1 cellular context compared by ENCODE assay signal in the genomic region with DNA sequence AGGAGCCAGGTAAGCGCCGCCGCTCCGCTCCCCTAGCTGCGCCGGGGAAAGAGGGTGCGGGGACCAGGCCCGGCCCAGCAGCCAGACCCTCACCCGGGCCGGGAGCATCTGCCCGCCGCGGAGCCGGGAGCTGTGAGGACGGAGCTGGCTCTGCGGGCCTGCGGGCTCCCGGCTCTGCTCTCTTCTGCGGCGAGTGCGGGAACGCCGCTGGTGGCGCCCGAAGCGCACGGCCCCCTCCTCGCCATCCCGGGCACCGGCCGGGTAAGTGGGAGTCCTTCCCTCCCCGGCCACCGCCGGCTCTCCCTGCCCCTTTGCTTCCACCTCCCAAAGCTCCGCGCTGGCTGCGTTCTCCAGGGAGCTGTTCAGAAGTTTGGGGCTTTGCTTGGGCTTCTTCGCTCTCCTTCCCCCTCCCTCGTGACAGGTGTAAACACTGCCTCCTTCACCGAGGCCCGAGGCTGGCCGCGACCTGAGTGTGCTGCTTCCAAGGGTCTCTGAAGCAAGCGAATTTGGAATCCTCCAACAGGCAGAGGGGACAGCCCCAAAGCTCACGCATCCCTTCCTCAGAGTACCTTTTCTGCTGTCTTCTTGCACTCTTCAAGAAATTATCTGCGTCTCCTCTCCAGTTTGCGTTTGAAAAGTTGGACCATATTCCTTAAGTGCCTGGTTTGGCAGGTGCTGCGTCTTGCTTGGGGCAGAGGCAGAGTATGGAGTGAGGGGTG.
A peak's percentile ranks its signal among the peaks of the same experiment; 100 is the strongest.
TF ChIP-seq lines count a peak whose summit lies in the region.

No MANE protein-coding gene starts in this region.

TF ChIP-seq in H1, 55 proteins besides CTCF, POLR2A, EP300 and RAD21 (continued from another document):
- no peak for TF ChIP-seq TCF12 (IDR thresholded peaks at IDR 0.05; ENCODE audit: low read depth, low read length)
- no peak for TF ChIP-seq POU5F1 (IDR thresholded peaks at IDR 0.05; ENCODE audit: low read depth, low read length)
- TF ChIP-seq EGR1 (IDR thresholded peaks at IDR 0.05; ENCODE audit: borderline replicate concordance, low read depth, low read length): no peak
- TF ChIP-seq, protein P1, sequence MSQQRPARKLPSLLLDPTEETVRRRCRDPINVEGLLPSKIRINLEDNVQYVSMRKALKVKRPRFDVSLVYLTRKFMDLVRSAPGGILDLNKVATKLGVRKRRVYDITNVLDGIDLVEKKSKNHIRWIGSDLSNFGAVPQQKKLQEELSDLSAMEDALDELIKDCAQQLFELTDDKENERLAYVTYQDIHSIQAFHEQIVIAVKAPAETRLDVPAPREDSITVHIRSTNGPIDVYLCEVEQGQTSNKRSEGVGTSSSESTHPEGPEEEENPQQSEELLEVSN (IDR thresholded peaks at IDR 0.05): no peak
- no peak for TF ChIP-seq GTF2F1 (IDR thresholded peaks at IDR 0.05; ENCODE audit: borderline replicate concordance, low read depth, low read length)
- no peak for TF ChIP-seq FOSL1 (IDR thresholded peaks at IDR 0.05; ENCODE audit: insufficient read depth, low read depth, low read length)
- no peak for TF ChIP-seq JUND (IDR thresholded peaks at IDR 0.05; ENCODE audit: low read length)
- TF ChIP-seq KDM5A (IDR thresholded peaks at IDR 0.05; ENCODE audit: low read length): no peak
- TF ChIP-seq SAP30 (IDR thresholded peaks at IDR 0.05; ENCODE audit: insufficient read depth, insufficient replicate concordance, low read length): peak; percentile 52
- no peak for TF ChIP-seq CTBP2 (IDR thresholded peaks at IDR 0.05; ENCODE audit: borderline replicate concordance, insufficient read depth, insufficient read length, low read length)
- TF ChIP-seq ASH2L (IDR thresholded peaks at IDR 0.05; ENCODE audit: low read length): peak; percentile 92
- no peak for TF ChIP-seq BRCA1 (IDR thresholded peaks at IDR 0.05; ENCODE audit: low read depth, low read length)
- TF ChIP-seq SP1 (IDR thresholded peaks at IDR 0.05; ENCODE audit: low read depth, low read length): no peak
- TF ChIP-seq NANOG (IDR thresholded peaks at IDR 0.05; ENCODE audit: insufficient read depth, low read depth, low read length, poor library complexity, severe bottlenecking): no peak
- TF ChIP-seq TBP (IDR thresholded peaks at IDR 0.05; ENCODE audit: low read depth, low read length): no peak
- TF ChIP-seq, protein P2, sequence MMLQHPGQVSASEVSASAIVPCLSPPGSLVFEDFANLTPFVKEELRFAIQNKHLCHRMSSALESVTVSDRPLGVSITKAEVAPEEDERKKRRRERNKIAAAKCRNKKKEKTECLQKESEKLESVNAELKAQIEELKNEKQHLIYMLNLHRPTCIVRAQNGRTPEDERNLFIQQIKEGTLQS (IDR thresholded peaks at IDR 0.05; ENCODE audit: insufficient read depth, low read depth, low read length): no peak
- TF ChIP-seq CEBPB (IDR thresholded peaks at IDR 0.05; ENCODE audit: low read depth, low read length): no peak
- no peak for TF ChIP-seq SIRT6 (IDR thresholded peaks at IDR 0.05; ENCODE audit: low read length)
- no peak for TF ChIP-seq CREB1 (IDR thresholded peaks at IDR 0.05)
- no peak for TF ChIP-seq SRF (IDR thresholded peaks at IDR 0.05; ENCODE audit: low read depth, low read length)
- TF ChIP-seq YY1 (IDR thresholded peaks at IDR 0.05; ENCODE audit: low read depth, low read length): no peak
- no peak for TF ChIP-seq CBX5 (IDR thresholded peaks at IDR 0.05; ENCODE audit: low read depth, low read length)
- TF ChIP-seq SP4 (IDR thresholded peaks at IDR 0.05; ENCODE audit: low read length): no peak
- no peak for TF ChIP-seq RFX5 (IDR thresholded peaks at IDR 0.05; ENCODE audit: borderline replicate concordance, low read depth, low read length)
- TF ChIP-seq MAFK (IDR thresholded peaks at IDR 0.05; ENCODE audit: low read depth, low read length): no peak
- TF ChIP-seq TAF7 (optimal IDR thresholded peaks at IDR 0.05; ENCODE audit: borderline replicate concordance, low read depth, low read length): no peak
- TF ChIP-seq, protein P3, sequence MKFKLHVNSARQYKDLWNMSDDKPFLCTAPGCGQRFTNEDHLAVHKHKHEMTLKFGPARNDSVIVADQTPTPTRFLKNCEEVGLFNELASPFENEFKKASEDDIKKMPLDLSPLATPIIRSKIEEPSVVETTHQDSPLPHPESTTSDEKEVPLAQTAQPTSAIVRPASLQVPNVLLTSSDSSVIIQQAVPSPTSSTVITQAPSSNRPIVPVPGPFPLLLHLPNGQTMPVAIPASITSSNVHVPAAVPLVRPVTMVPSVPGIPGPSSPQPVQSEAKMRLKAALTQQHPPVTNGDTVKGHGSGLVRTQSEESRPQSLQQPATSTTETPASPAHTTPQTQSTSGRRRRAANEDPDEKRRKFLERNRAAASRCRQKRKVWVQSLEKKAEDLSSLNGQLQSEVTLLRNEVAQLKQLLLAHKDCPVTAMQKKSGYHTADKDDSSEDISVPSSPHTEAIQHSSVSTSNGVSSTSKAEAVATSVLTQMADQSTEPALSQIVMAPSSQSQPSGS (IDR thresholded peaks at IDR 0.05; ENCODE audit: low read length): no peak
- TF ChIP-seq EZH2 (IDR thresholded peaks at IDR 0.05; ENCODE audit: low read depth, low read length, severe bottlenecking): no peak
- no peak for TF ChIP-seq NRF1 (IDR thresholded peaks at IDR 0.05; ENCODE audit: low read depth, low read length)
- no peak for TF ChIP-seq MAX (IDR thresholded peaks at IDR 0.05)
- TF ChIP-seq SUZ12 (IDR thresholded peaks at IDR 0.05; ENCODE audit: low read length): no peak
- TF ChIP-seq CHD2 (IDR thresholded peaks at IDR 0.05; ENCODE audit: low read length): no peak
- TF ChIP-seq POLR2AphosphoS5 (IDR thresholded peaks at IDR 0.05; ENCODE audit: low read depth, low read length): no peak
- TF ChIP-seq ZNF274 (IDR thresholded peaks at IDR 0.05; ENCODE audit: borderline replicate concordance, extremely low read depth, low read length): no peak
- no peak for TF ChIP-seq JUN (IDR thresholded peaks at IDR 0.05; ENCODE audit: low read depth, low read length)
- TF ChIP-seq PHF8 (conservative IDR thresholded peaks at IDR 0.05; ENCODE audit: low read depth, low read length): no peak
- no peak for TF ChIP-seq RNF2 (IDR thresholded peaks at IDR 0.05; ENCODE audit: borderline replicate concordance, low read depth, low read length, missing control alignments, poor library complexity, severe bottlenecking)
- TF ChIP-seq CHD1 (IDR thresholded peaks at IDR 0.05; ENCODE audit: low read depth, low read length): no peak
- no peak for TF ChIP-seq GABPA (IDR thresholded peaks at IDR 0.05; ENCODE audit: borderline replicate concordance, insufficient read depth, low read length)
- peak; percentile 87 for TF ChIP-seq KDM4A (IDR thresholded peaks at IDR 0.05; ENCODE audit: low read depth, low read length, severe bottlenecking)
- 0 out of 4 replicates have a peak, but pooled peaks of 1 of the 2 experiments have one; percentile 49 for TF ChIP-seq HDAC2 (IDR thresholded peaks at IDR 0.05; ENCODE audit: borderline replicate concordance in 1 of 2, low read depth in 2 of 2, low read length in 2 of 2)
- TF ChIP-seq TEAD4 (IDR thresholded peaks at IDR 0.05; ENCODE audit: low read depth, low read length): no peak
